18 cellular contexts compared by ENCODE assay signal in the genomic region with DNA sequence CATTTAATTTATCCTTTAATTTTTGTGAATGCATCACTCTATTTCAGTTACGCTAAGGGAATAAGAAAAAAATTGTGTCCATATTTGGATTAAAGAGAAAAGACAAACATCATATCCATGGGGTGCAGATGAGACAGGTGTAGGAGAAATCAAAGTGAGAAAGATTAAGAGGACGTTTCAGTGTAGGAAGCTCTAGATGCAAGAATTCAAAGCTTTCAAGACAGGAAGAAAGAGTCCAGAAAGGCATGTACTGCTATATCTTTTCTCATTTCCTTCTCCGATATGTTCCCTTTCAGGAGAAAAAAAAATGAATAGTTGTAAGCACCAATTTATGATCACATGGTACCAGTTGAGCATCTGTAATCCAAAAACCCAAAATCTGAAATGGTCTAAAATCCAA. TPM values are rescaled to one million over a fixed set of nuclear protein-coding genes. Genes with fewer than 3 reads are reported as not detected.
DNase-seq lines count a peak whose midpoint lies in the region; ATAC-seq, FAIRE-seq and TF ChIP-seq lines count a peak whose summit lies in the region.
"Had no signal": no experiment of that assay in that cellular context is flagged by ENCODE, and none has a peak within 500 bp of the region (broad histone marks: within the 10 kb centered on the region; RNA-seq: fewer than 3 reads in every experiment).

No MANE protein-coding gene starts in this region.

- H3K9me3 Mint-ChIP-seq in activated T-cell treated with anti-CD3 and anti-CD28 coated beads, Interleukin-2, amount 50 U/mL, for 24 hours, result no peaks in the 10 kb centered on the region
- H3K9me3 Mint-ChIP-seq in activated CD8-positive, alpha-beta T cell treated with anti-CD3 and anti-CD28 coated beads for 36 hours, result peaks cover 3% of the 10 kb centered on the region
- peaks cover 3% of the 10 kb centered on the region for H3K9me3 Mint-ChIP-seq in stimulated activated memory B cell treated with anti-CD40 and anti-IgM and Interleukin-4, amounts not matched to agents 10 μg/mL and 1 μg/mL and 100 μg/mL, for 72 hours
- H3K9me3 Mint-ChIP-seq: HFFc6 had no signal

- intact Hi-C loops in activated CD8-positive, alpha-beta T cell treated with anti-CD3 and anti-CD28 coated beads for 36 hours (cut with micrococcal nuclease), result no loop called here

- peak overlapping the region; percentile 15 for H3K27ac Mint-ChIP-seq in activated T-cell treated with anti-CD3 and anti-CD28 coated beads, Interleukin-2, amount 50 U/mL, for 24 hours
- peak overlapping the region; percentile 41 for H3K27ac Mint-ChIP-seq in activated CD8-positive, alpha-beta T cell treated with anti-CD3 and anti-CD28 coated beads for 36 hours
- peak overlapping the region; percentile 40 for H3K27ac Mint-ChIP-seq in stimulated activated memory B cell treated with anti-CD40 and anti-IgM and Interleukin-4, amounts not matched to agents 10 μg/mL and 1 μg/mL and 100 μg/mL, for 72 hours
- H3K27ac Mint-ChIP-seq: CD4-positive, CD25-positive, alpha-beta regulatory T cell; HFFc6 had no signal

- POLR2A ChIA-PET in activated CD8-positive, alpha-beta T cell treated with anti-CD3 and anti-CD28 coated beads for 36 hours (lab: Charles Lee), result interaction anchor here (1.7 kb wide), 1 partner anchor 16 kb away, joined by 4 read pairs; no protein-coding TSS in a partner anchor

- CTCF ChIA-PET in activated CD8-positive, alpha-beta T cell treated with anti-CD3 and anti-CD28 coated beads for 36 hours (lab: Charles Lee), result interaction anchor here (0.9 to 1.7 kb wide), 3 partner anchors 9 to 62 kb away, joined by 3 to 6 read pairs (median 5); partner anchors contain the start of gene C1GALT1

- TF ChIP-seq CTCF in D721Med (IDR thresholded peaks at IDR 0.05; ENCODE audit: insufficient read depth, missing control alignments) (no peak), GM20000 (IDR thresholded peaks at IDR 0.05; ENCODE audit: extremely low read depth, missing control alignments) (no peak)
- TF ChIP-seq CTCF in activated CD8-positive, alpha-beta T cell treated with anti-CD3 and anti-CD28 coated beads for 36 hours (IDR thresholded peaks at IDR 0.05), result no peak

- no peaks in the 10 kb centered on the region for H3K27me3 Mint-ChIP-seq in activated T-cell treated with anti-CD3 and anti-CD28 coated beads, Interleukin-2, amount 50 U/mL, for 24 hours
- no peaks in the 10 kb centered on the region for H3K27me3 Mint-ChIP-seq in activated CD8-positive, alpha-beta T cell treated with anti-CD3 and anti-CD28 coated beads for 36 hours
- no peaks in the 10 kb centered on the region for H3K27me3 Mint-ChIP-seq in stimulated activated memory B cell treated with anti-CD40 and anti-IgM and Interleukin-4, amounts not matched to agents 10 μg/mL and 1 μg/mL and 100 μg/mL, for 72 hours

- ATAC-seq in activated CD8-positive, alpha-beta T cell treated with anti-CD3 and anti-CD28 coated beads for 36 hours, result no peak
- no peak for ATAC-seq in stimulated activated memory B cell treated with anti-CD40 and anti-IgM and Interleukin-4, amounts not matched to agents 10 μg/mL and 1 μg/mL and 100 μg/mL, for 72 hours

- no peaks in the 10 kb centered on the region for H3K36me3 Mint-ChIP-seq in activated T-cell treated with anti-CD3 and anti-CD28 coated beads, Interleukin-2, amount 50 U/mL, for 24 hours (ENCODE audit: low read depth)
- peaks cover 1% of the 10 kb centered on the region for H3K36me3 Mint-ChIP-seq in activated CD8-positive, alpha-beta T cell treated with anti-CD3 and anti-CD28 coated beads for 36 hours (ENCODE audit: low read depth)
- peaks cover 29% of the 10 kb centered on the region for H3K36me3 Mint-ChIP-seq in stimulated activated memory B cell treated with anti-CD40 and anti-IgM and Interleukin-4, amounts not matched to agents 10 μg/mL and 1 μg/mL and 100 μg/mL, for 72 hours
- H3K36me3 Mint-ChIP-seq: CD4-positive, CD25-positive, alpha-beta regulatory T cell had no signal

- peak; percentile 48 for FAIRE-seq in D721Med (lab: Jason Lieb, UNC)
- FAIRE-seq: GM12891, H1 had no signal

- peaks cover 25% of the 10 kb centered on the region for H3K4me1 Mint-ChIP-seq in activated T-cell treated with anti-CD3 and anti-CD28 coated beads, Interleukin-2, amount 50 U/mL, for 24 hours (ENCODE audit: low read depth)
- H3K4me1 Mint-ChIP-seq in activated CD8-positive, alpha-beta T cell treated with anti-CD3 and anti-CD28 coated beads for 36 hours (ENCODE audit: low read depth), result peaks cover 21% of the 10 kb centered on the region
- H3K4me1 Mint-ChIP-seq in stimulated activated memory B cell treated with anti-CD40 and anti-IgM and Interleukin-4, amounts not matched to agents 10 μg/mL and 1 μg/mL and 100 μg/mL, for 72 hours, result peaks cover 47% of the 10 kb centered on the region

- no peak for DNase-seq in activated T-cell treated with anti-CD3 and anti-CD28 coated beads, Interleukin-2, amount 50 U/mL, for 24 hours
- DNase-seq in activated T-cell treated with anti-CD3 and anti-CD28 coated beads, Interleukin-2, amount 50 U/mL, for 1 hour, result no peak
- DNase-seq in D721Med (ENCODE audit: insufficient read length, low spot score), result no peak
- DNase-seq in activated CD8-positive, alpha-beta T cell treated with anti-CD3 and anti-CD28 coated beads for 36 hours, result no peak
- DNase-seq in GM20000 (ENCODE audit: low spot score), result no peak
- DNase-seq in NCI-H1417 treated with DMSO at 0.1 percent for 48 hours (lab: John Stamatoyannopoulos, UW), result no peak
- no peak for DNase-seq in retina
- DNase-seq: 8988T; AML-193; CD4-positive, CD25-positive, alpha-beta regulatory T cell; DMS153; DMS79 treated with DMSO at 0.1 percent for 48 hours; EL; HCEC 1CT; HFFc6 had no signal

- no peak overlapping the region for H3K4me3 Mint-ChIP-seq in activated T-cell treated with anti-CD3 and anti-CD28 coated beads, Interleukin-2, amount 50 U/mL, for 24 hours
- H3K4me3 Mint-ChIP-seq in activated CD8-positive, alpha-beta T cell treated with anti-CD3 and anti-CD28 coated beads for 36 hours, result no peak overlapping the region
- H3K4me3 Mint-ChIP-seq in stimulated activated memory B cell treated with anti-CD40 and anti-IgM and Interleukin-4, amounts not matched to agents 10 μg/mL and 1 μg/mL and 100 μg/mL, for 72 hours, result no peak overlapping the region
- H3K4me3 Mint-ChIP-seq: HFFc6 had no signal

RNA-seq across cellular contexts. Expression of gene C1GALT1, which starts 17.0 kb away (rescaled TPM):
- total RNA-seq in activated CD8-positive, alpha-beta T cell treated with anti-CD3 and anti-CD28 coated beads for 36 hours, result 10 to 100 TPM; 39.0 to 39.5 TPM
